ENCODE assay signal across 18 cellular contexts in genomic region chr1:26664802-26665201, GRCh38. TPM values are rescaled to one million over a fixed set of nuclear protein-coding genes. Genes with fewer than 3 reads are reported as not detected.
DNase-seq lines count a peak whose midpoint lies in the region; ATAC-seq, FAIRE-seq and TF ChIP-seq lines count a peak whose summit lies in the region.
"Had no signal": no experiment of that assay in that cellular context is flagged by ENCODE, and none has a peak within 500 bp of the region (broad histone marks: within the 10 kb centered on the region; RNA-seq: fewer than 3 reads in every experiment).

No MANE protein-coding gene starts in this region.

- WGBS in K562 (ENCODE audit: insufficient coverage, low coverage, missing lambda C conversion rate): 52% methylated on average over 2 of the region's 2 CpGs
- no CpG with 5 or more reads among the region's 2 CpGs for WGBS in mesendoderm (ENCODE audit: extremely low coverage, insufficient coverage, low lambda C conversion rate)

- in situ Hi-C loops in K562 (cut with MboI): no loop called here

- H2AK5ac ChIP-seq in mesendoderm (ENCODE audit: low read length): no peak overlapping the region

- no peak for ATAC-seq in activated T-cell treated with anti-CD3 and anti-CD28 coated beads, Interleukin-2, amount 50 U/mL, for 72 hours (replicated peaks in 1 of 2)
- ATAC-seq in K562 (no peak), GM18867 (IDR thresholded peaks at IDR 0.05; ENCODE audit: unreplicated experiment) (no peak)
- ATAC-seq: A549 had no signal

- no peak overlapping the region for H2BK120ac ChIP-seq in mesendoderm (ENCODE audit: low read depth, low read length)

- H3K4me3 Mint-ChIP-seq in activated T-cell treated with anti-CD3 and anti-CD28 coated beads, Interleukin-2, amount 50 U/mL, for 72 hours: no peak overlapping the region
- H3K4me3 Mint-ChIP-seq: CD4-positive, alpha-beta T cell had no signal

- DNase-seq in activated T-cell treated with anti-CD3 and anti-CD28 coated beads, Interleukin-2, amount 50 U/mL, for 72 hours: no peak
- no peak for DNase-seq in activated T-cell treated with anti-CD3 and anti-CD28 coated beads, Interleukin-2, amount 50 U/mL, for 1 hour
- DNase-seq in K562 (ENCODE audit: extremely low read depth in 1 of 4, low spot score in 3 of 4) (peak in 1 of 4 experiments; percentile 20), mesendoderm (peak; percentile 29), germinal center (ENCODE audit: low spot score) (no peak)
- no peak for DNase-seq in activated effector memory CD4-positive, alpha-beta T cell treated with Interleukin-2 at 50 U/mL for 16 hours
- DNase-seq: AML-193; Caco-2; CD4-positive, alpha-beta T cell; GOT3 had no signal

- no peak overlapping the region for H4K8ac ChIP-seq in mesendoderm (ENCODE audit: low read depth, low read length)

- H3K27me3 Mint-ChIP-seq in activated T-cell treated with anti-CD3 and anti-CD28 coated beads, Interleukin-2, amount 50 U/mL, for 72 hours (ENCODE audit: low read depth): no peaks in the 10 kb centered on the region
- H3K27me3 Mint-ChIP-seq: CD4-positive, alpha-beta T cell had no signal

- no peaks in the 10 kb centered on the region for H3K36me3 Mint-ChIP-seq in activated T-cell treated with anti-CD3 and anti-CD28 coated beads, Interleukin-2, amount 50 U/mL, for 72 hours (ENCODE audit: insufficient read depth in 2 of 2)

- no peaks in the 10 kb centered on the region for H4K20me1 ChIP-seq in K562 (replicated peaks; ENCODE audit: control insufficient read depth, insufficient read depth, low read length)

- FAIRE-seq in K562 (lab: Jason Lieb, UNC): no peak
- FAIRE-seq: A549, D721Med, G401.6, GM12891 had no signal

- H3K27ac ChIP-seq in K562 (ENCODE audit: extremely low read depth, low read depth, low read length) (no peak overlapping the region), mesendoderm (ENCODE audit: low read depth, low read length) (no peak overlapping the region)
- H3K27ac ChIP-seq: 22Rv1, A549, C4-2B had no signal

- no peaks in the 10 kb centered on the region for H3K9me1 ChIP-seq in K562 (ENCODE audit: control insufficient read depth, insufficient read depth, low read length)

- H3K4me1 ChIP-seq in K562 (replicated peaks in 1 of 2; ENCODE audit: control insufficient read depth in 2 of 2, insufficient read depth in 2 of 2, low read length in 2 of 2): peaks cover 8 to 13% of the 10 kb centered on the region in 2 experiments
- H3K4me1 ChIP-seq in mesendoderm (ENCODE audit: control insufficient read depth, low read depth, low read length): no peaks in the 10 kb centered on the region
- H3K4me1 ChIP-seq: A549, Caco-2, HAP-1 had no signal

- no peak for TF ChIP-seq RAD21 in K562 (CRISPR knock-in tag; conservative IDR thresholded peaks at IDR 0.05 in 1 of 2, IDR thresholded peaks at IDR 0.05 in 1 of 2)

- H3K4me1 Mint-ChIP-seq in activated T-cell treated with anti-CD3 and anti-CD28 coated beads, Interleukin-2, amount 50 U/mL, for 72 hours (ENCODE audit: low read depth): peaks cover 10% of the 10 kb centered on the region

- H3K9ac ChIP-seq in K562 (ENCODE audit: insufficient read depth in 1 of 2, low read depth in 2 of 2, low read length in 2 of 2) (no peak overlapping the region; a peak in 1 of 4 replicates), mesendoderm (ENCODE audit: low read length) (no peak overlapping the region)

- no peak for TF ChIP-seq POLR2A in K562 (conservative IDR thresholded peaks at IDR 0.05)

- intact Hi-C loops in K562 (cut with micrococcal nuclease): no loop called here

- H2BK5ac ChIP-seq in mesendoderm (ENCODE audit: low read length): no peak overlapping the region

- no peak for TF ChIP-seq EP300 in K562 (IDR thresholded peaks at IDR 0.05; ENCODE audit: low read length)

- no peak overlapping the region for H3K4me2 ChIP-seq in K562 (ENCODE audit: insufficient read depth, low read length)
- no peak overlapping the region for H3K4me2 ChIP-seq in mesendoderm (ENCODE audit: low read length)
- H3K4me2 ChIP-seq: A549 had no signal

- no peaks in the 10 kb centered on the region for H3K9me3 Mint-ChIP-seq in activated T-cell treated with anti-CD3 and anti-CD28 coated beads, Interleukin-2, amount 50 U/mL, for 72 hours
- H3K9me3 Mint-ChIP-seq: CD4-positive, alpha-beta T cell had no signal

- H2BK15ac ChIP-seq in mesendoderm (replicated peaks; ENCODE audit: low read depth): no peak overlapping the region

- no peaks in the 10 kb centered on the region for H3K79me1 ChIP-seq in mesendoderm (ENCODE audit: low read length)

- CTCF ChIA-PET in K562 (lab: Yijun Ruan, JAX; ENCODE audit: low intra/inter-chr PET ratio): no interaction called here

- H3K4me3 ChIP-seq in K562: no peak overlapping the region
- no peak overlapping the region for H3K4me3 ChIP-seq in mesendoderm (ENCODE audit: low read length)
- H3K4me3 ChIP-seq: A549, HAP-1 had no signal

- H3K18ac ChIP-seq in mesendoderm (ENCODE audit: low read length): no peak overlapping the region

- H3K23ac ChIP-seq in mesendoderm (ENCODE audit: low read length): no peak overlapping the region

- no peak for TF ChIP-seq CTCF in K562 (IDR thresholded peaks at IDR 0.05 in 2 of 3, conservative IDR thresholded peaks at IDR 0.05 in 1 of 3; ENCODE audit: insufficient read depth in 2 of 3, low read depth in 1 of 3, low read length in 3 of 3)

- no peaks in the 10 kb centered on the region for H3K27me3 ChIP-seq in K562 (ENCODE audit: control insufficient read depth in 2 of 2, insufficient read depth in 2 of 2, low read length in 2 of 2)
- H3K27me3 ChIP-seq in mesendoderm (ENCODE audit: insufficient read depth, low read length, poor library complexity): no peaks in the 10 kb centered on the region

- BruUV-seq in K562 (replicated peaks; lab: Mats Ljungman, UMichigan): no TSS peak

- POLR2A ChIA-PET in K562 (lab: Yijun Ruan, JAX): interaction anchor here (0.7 to 1.7 kb wide), 8 partner anchors 9 to 839 kb away, joined by 3 to 10 read pairs (median 4); no protein-coding TSS in a partner anchor

- H3K36me3 ChIP-seq in K562 (ENCODE audit: control insufficient read depth, insufficient read depth, low read length) (no peaks in the 10 kb centered on the region), mesendoderm (ENCODE audit: control insufficient read depth, insufficient read depth, low read length) (no peaks in the 10 kb centered on the region)
- H3K36me3 ChIP-seq: HAP-1 had no signal

- peak overlapping the region; percentile 71 for H2AFZ ChIP-seq in K562 (ENCODE audit: low read depth, low read length)

- no peak overlapping the region for H3K56ac ChIP-seq in mesendoderm (ENCODE audit: low read length)

- H3K9me3 ChIP-seq in K562 (replicated peaks; ENCODE audit: control insufficient read depth, insufficient read depth, low read depth, low read length): no peaks in the 10 kb centered on the region
- H3K9me3 ChIP-seq: A549, Caco-2, HAP-1 had no signal

- no peak overlapping the region for H3K4ac ChIP-seq in mesendoderm (ENCODE audit: low read depth, low read length)

- no peak overlapping the region for H4K5ac ChIP-seq in mesendoderm (ENCODE audit: low read length)

- peak overlapping the region; percentile 44 for H3K27ac Mint-ChIP-seq in activated T-cell treated with anti-CD3 and anti-CD28 coated beads, Interleukin-2, amount 50 U/mL, for 72 hours
- H3K27ac Mint-ChIP-seq: CD4-positive, alpha-beta T cell had no signal

- H3K79me2 ChIP-seq in K562 (ENCODE audit: control insufficient read depth, insufficient read depth, low read length) (no peaks in the 10 kb centered on the region), mesendoderm (ENCODE audit: control insufficient read depth, insufficient read depth, low read length) (no peaks in the 10 kb centered on the region)

TF ChIP-seq in K562, 482 proteins besides CTCF, POLR2A, EP300 and RAD21 (continues in another document):
- TF ChIP-seq, protein P1, sequence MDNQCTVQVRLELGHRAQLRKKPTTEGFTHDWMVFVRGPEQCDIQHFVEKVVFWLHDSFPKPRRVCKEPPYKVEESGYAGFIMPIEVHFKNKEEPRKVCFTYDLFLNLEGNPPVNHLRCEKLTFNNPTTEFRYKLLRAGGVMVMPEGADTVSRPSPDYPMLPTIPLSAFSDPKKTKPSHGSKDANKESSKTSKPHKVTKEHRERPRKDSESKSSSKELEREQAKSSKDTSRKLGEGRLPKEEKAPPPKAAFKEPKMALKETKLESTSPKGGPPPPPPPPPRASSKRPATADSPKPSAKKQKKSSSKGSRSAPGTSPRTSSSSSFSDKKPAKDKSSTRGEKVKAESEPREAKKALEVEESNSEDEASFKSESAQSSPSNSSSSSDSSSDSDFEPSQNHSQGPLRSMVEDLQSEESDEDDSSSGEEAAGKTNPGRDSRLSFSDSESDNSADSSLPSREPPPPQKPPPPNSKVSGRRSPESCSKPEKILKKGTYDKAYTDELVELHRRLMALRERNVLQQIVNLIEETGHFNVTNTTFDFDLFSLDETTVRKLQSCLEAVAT (IDR thresholded peaks at IDR 0.05): no peak
- no peak for TF ChIP-seq EZH2 (IDR thresholded peaks at IDR 0.05; ENCODE audit: borderline replicate concordance, low read depth, low read length)

RNA-seq across cellular contexts. Expression of gene ARID1A, which starts 31.0 kb away (rescaled TPM):
- total RNA-seq in activated T-cell treated with anti-CD3 and anti-CD28 coated beads, Interleukin-2, amount 50 U/mL, for 72 hours: 10 to 100 TPM; 95.1 to 97.3 TPM
- total RNA-seq in K562 (2011; cell fraction: chromatin; rRNA removed; ENCODE audit: low replicate concordance): 233 and 329 TPM in 2 replicates
- 114 and 132 TPM in 2 replicates for total RNA-seq in K562 (2011; cell fraction: nucleolus; rRNA removed)
- 181 and 229 TPM in 2 replicates for total RNA-seq in K562 (2011; cell fraction: nucleoplasm; rRNA removed)
- 22.1 and 28.9 TPM in 2 replicates for total RNA-seq in K562 (2014; rRNA removed)
- total RNA-seq in K562 (2014; rRNA removed; fragmentation: Illumina TruSeq; extraction: Trizol): 23.9 and 24.6 TPM in 2 replicates
- 22.5 and 25.3 TPM in 2 replicates for total RNA-seq in K562 (2015; rRNA removed; fragmentation: Illumina TruSeq; extraction: Trizol)
- 74.6 and 88.3 TPM in 2 replicates for total RNA-seq in K562 (2021)
- 12.9 and 27.1 TPM in 2 replicates for polyA plus RNA-seq in K562 (2011; rRNA removed)
- 20.1 and 23.5 TPM in 2 replicates for polyA plus RNA-seq in K562 (2011; cell fraction: cytosol; rRNA removed)
- 59.8 and 83.5 TPM in 2 replicates for polyA plus RNA-seq in K562 (2011; cell fraction: nucleus; rRNA removed)
- 54.3 and 62.2 TPM in 2 replicates for polyA plus RNA-seq in K562 (2012)
- 70.1 and 79.0 TPM in 2 replicates for polyA plus RNA-seq in K562 (2014; fragmentation: Illumina TruSeq; extraction: Trizol)
- 10 to 100 TPM in 1 of 2 experiments, 1 to 10 TPM in 1; 8.3 to 20.2 TPM for polyA plus RNA-seq in K562 (2014; fragmentation: Nextera tagmentation; extraction: Ambion mirVana)
- polyA plus RNA-seq in K562 (2014; rRNA removed): 38.6 and 38.7 TPM in 2 replicates
- 35.4 and 49.8 TPM in 2 replicates for polyA minus RNA-seq in K562 (2011; rRNA and poly(A)+ RNA removed)
- polyA minus RNA-seq in K562 (2011; cell fraction: cytosol; rRNA and poly(A)+ RNA removed): 61.6 and 92.0 TPM in 2 replicates
- 27.9 and 38.8 TPM in 2 replicates for polyA minus RNA-seq in K562 (2011; cell fraction: nucleus; rRNA and poly(A)+ RNA removed)
- 96.8 TPM for polyA plus RNA-seq in mesendoderm (2013, experiment 1 of 2)
- polyA plus RNA-seq in mesendoderm (2013, experiment 2 of 2): 97.9 TPM
